ENCODE assay signal across 28 cellular contexts in genomic region chr4:126856906-126857305, GRCh38.
DNase-seq lines count a peak whose midpoint lies in the region; ATAC-seq, FAIRE-seq and TF ChIP-seq lines count a peak whose summit lies in the region.
"Had no signal": no experiment of that assay in that cellular context is flagged by ENCODE, and none has a peak within 500 bp of the region (broad histone marks: within the 10 kb centered on the region; RNA-seq: fewer than 3 reads in every experiment).

No MANE protein-coding gene starts in this region.

- ATAC-seq in SK-N-SH treated with all-trans-retinoic acid at 6 μM for 48 hours: no peak
- ATAC-seq: GM12878 had no signal

- DNase-seq in SK-N-SH: no peak
- peak; percentile 34 for DNase-seq in bronchial epithelial cell (ENCODE audit: low read depth)
- DNase-seq in iris pigment epithelial cell (ENCODE audit: low read depth): peak; percentile 9
- DNase-seq in smooth muscle cell (lab: John Stamatoyannopoulos, UW; ENCODE audit: unreplicated experiment): no peak
- DNase-seq in NCI-H1048 (lab: John Stamatoyannopoulos, UW): no peak
- no peak for DNase-seq in progenitor cell of endocrine pancreas (ENCODE audit: low spot score, unreplicated experiment)
- no peak for DNase-seq in epidermal melanocyte (ENCODE audit: insufficient read length, low spot score)
- DNase-seq: ACHN; BE2C; C1 segment of cervical spinal cord; CD4-positive, alpha-beta memory T cell; CD4-positive, CD25-positive, alpha-beta regulatory T cell; CD8-positive, alpha-beta memory T cell; COR-L47; DMS 273 treated with DMSO at 0.1 percent for 48 hours; DMS153; DMS53; DMS79; DND-41; EL; GDM1 had no signal

- H3K27ac ChIP-seq in SK-N-SH (ENCODE audit: low read depth in 2 of 2, low read length in 1 of 2) (no peak overlapping the region; a peak in 1 of 4 replicates), smooth muscle cell (ENCODE audit: low read depth) (no peak overlapping the region)
- H3K27ac ChIP-seq: 22Rv1, BLaER1 had no signal

- H3K9me3 Mint-ChIP-seq in progenitor cell of endocrine pancreas (ENCODE audit: low read depth): no peaks in the 10 kb centered on the region

- TF ChIP-seq EP300 in SK-N-SH (IDR thresholded peaks at IDR 0.05; ENCODE audit: borderline replicate concordance in 1 of 2, low read depth in 1 of 2, low read length in 1 of 2): no peak

- CTCF ChIA-PET in SK-N-SH (lab: Yijun Ruan, JAX): no interaction called here

- H3K27me3 ChIP-seq in SK-N-SH (ENCODE audit: insufficient read depth) (no peaks in the 10 kb centered on the region), bronchial epithelial cell (ENCODE audit: control insufficient read depth, insufficient read depth, low read length) (no peaks in the 10 kb centered on the region), smooth muscle cell (ENCODE audit: low read depth) (no peaks in the 10 kb centered on the region)
- H3K27me3 ChIP-seq: BE2C, BLaER1 had no signal

- H3K27ac Mint-ChIP-seq in progenitor cell of endocrine pancreas: no peak overlapping the region
- H3K27ac Mint-ChIP-seq: CD14-positive monocyte; CD4-positive, alpha-beta memory T cell; CD4-positive, CD25-positive, alpha-beta regulatory T cell; CD8-positive, alpha-beta memory T cell had no signal

- no peaks in the 10 kb centered on the region for H3K27me3 Mint-ChIP-seq in progenitor cell of endocrine pancreas
- H3K27me3 Mint-ChIP-seq: CD4-positive, alpha-beta memory T cell; CD4-positive, CD25-positive, alpha-beta regulatory T cell; CD8-positive, alpha-beta memory T cell had no signal

- H3K4me3 ChIP-seq in SK-N-SH (ENCODE audit: low read depth in 2 of 2, low read length in 1 of 2): no peak overlapping the region
- H3K4me3 ChIP-seq in bronchial epithelial cell (ENCODE audit: low read depth, low read length): no peak overlapping the region
- H3K4me3 ChIP-seq in smooth muscle cell: no peak overlapping the region
- H3K4me3 ChIP-seq: BLaER1, GM12878 had no signal

- no peak for TF ChIP-seq RAD21 in SK-N-SH (IDR thresholded peaks at IDR 0.05; ENCODE audit: low read length)

- WGBS in SK-N-SH (ENCODE audit: low lambda C conversion rate): 45% methylated on average over 3 of the region's 3 CpGs
- WGBS in smooth muscle cell (ENCODE audit: low lambda C conversion rate): 61% methylated on average over 3 of the region's 3 CpGs

- no peak overlapping the region for H3K4me2 ChIP-seq in SK-N-SH
- peak overlapping the region; percentile 2 for H3K4me2 ChIP-seq in smooth muscle cell
- H3K4me2 ChIP-seq: BLaER1 had no signal

- no peaks in the 10 kb centered on the region for H3K36me3 Mint-ChIP-seq in progenitor cell of endocrine pancreas (ENCODE audit: insufficient read depth)
- H3K36me3 Mint-ChIP-seq: CD14-positive monocyte; CD4-positive, alpha-beta memory T cell; CD4-positive, CD25-positive, alpha-beta regulatory T cell; CD8-positive, alpha-beta memory T cell had no signal

- H3K9me3 ChIP-seq in SK-N-SH (no peaks in the 10 kb centered on the region), smooth muscle cell (replicated peaks; ENCODE audit: low read depth) (no peaks in the 10 kb centered on the region)
- H3K9me3 ChIP-seq: BE2C, BLaER1 had no signal

- TF ChIP-seq CTCF in SK-N-SH (IDR thresholded peaks at IDR 0.05) (no peak), bronchial epithelial cell (IDR thresholded peaks at IDR 0.05; ENCODE audit: insufficient read depth, low read length, severe bottlenecking) (no peak), smooth muscle cell (IDR thresholded peaks at IDR 0.05; ENCODE audit: borderline replicate concordance, insufficient read depth, poor library complexity, severe bottlenecking) (no peak), progenitor cell of endocrine pancreas (IDR thresholded peaks at IDR 0.05; ENCODE audit: unreplicated experiment) (no peak)

- no peak overlapping the region for H3K9ac ChIP-seq in SK-N-SH
- no peak overlapping the region for H3K9ac ChIP-seq in smooth muscle cell (ENCODE audit: low read depth)
- H3K9ac ChIP-seq: BLaER1 had no signal

- no peak for FAIRE-seq in bronchial epithelial cell (lab: Jason Lieb, UNC)
- FAIRE-seq: GM12878, GM12892, GM18507 had no signal

- H3K36me3 ChIP-seq in SK-N-SH (replicated peaks in 1 of 2; ENCODE audit: control insufficient read depth in 1 of 2, insufficient read depth in 2 of 2, low read length in 1 of 2): no peaks in the 10 kb centered on the region
- H3K36me3 ChIP-seq in bronchial epithelial cell (ENCODE audit: control insufficient read depth, insufficient read depth, low read length): no peaks in the 10 kb centered on the region
- H3K36me3 ChIP-seq in smooth muscle cell (ENCODE audit: low read depth): no peaks in the 10 kb centered on the region
- H3K36me3 ChIP-seq: BE2C, BLaER1 had no signal

- H3K4me3 Mint-ChIP-seq in progenitor cell of endocrine pancreas (ENCODE audit: low read depth): no peak overlapping the region
- H3K4me3 Mint-ChIP-seq: CD14-positive monocyte; CD4-positive, alpha-beta memory T cell; CD4-positive, CD25-positive, alpha-beta regulatory T cell; CD8-positive, alpha-beta memory T cell had no signal

- H3K4me1 ChIP-seq in SK-N-SH (ENCODE audit: control insufficient read depth in 1 of 2, insufficient read depth in 2 of 2, low read depth in 1 of 2, low read length in 1 of 2) (no peaks in the 10 kb centered on the region), smooth muscle cell (ENCODE audit: low read depth) (no peaks in the 10 kb centered on the region)
- H3K4me1 ChIP-seq: BE2C, BLaER1 had no signal

- peaks cover 7% of the 10 kb centered on the region for H3F3A ChIP-seq in SK-N-SH (replicated peaks; ENCODE audit: insufficient read depth)
- H3F3A ChIP-seq in smooth muscle cell (ENCODE audit: low read depth): no peaks in the 10 kb centered on the region

- H2AFZ ChIP-seq in SK-N-SH (ENCODE audit: low read depth) (0 out of 2 replicates have a peak overlapping the region, but pooled peaks have one; percentile 40), smooth muscle cell (ENCODE audit: low read depth) (no peak overlapping the region)

- POLR2A ChIA-PET in SK-N-SH (lab: Yijun Ruan, JAX): no interaction called here

- H3K4me1 Mint-ChIP-seq in progenitor cell of endocrine pancreas (ENCODE audit: low read depth): no peaks in the 10 kb centered on the region
- H3K4me1 Mint-ChIP-seq: CD14-positive monocyte; CD4-positive, alpha-beta memory T cell; CD4-positive, CD25-positive, alpha-beta regulatory T cell; CD8-positive, alpha-beta memory T cell had no signal

- no peaks in the 10 kb centered on the region for H3K79me2 ChIP-seq in SK-N-SH (ENCODE audit: insufficient read depth)
- no peaks in the 10 kb centered on the region for H3K79me2 ChIP-seq in smooth muscle cell (ENCODE audit: low read depth)

- H3K9me2 ChIP-seq in SK-N-SH: no peaks in the 10 kb centered on the region

- no peaks in the 10 kb centered on the region for H4K20me1 ChIP-seq in SK-N-SH (ENCODE audit: insufficient read depth)
- no peaks in the 10 kb centered on the region for H4K20me1 ChIP-seq in smooth muscle cell (ENCODE audit: low read depth)
- H4K20me1 ChIP-seq: BLaER1 had no signal

TF ChIP-seq in SK-N-SH, 30 proteins besides CTCF, POLR2A, EP300 and RAD21 (continues in another document):
- TF ChIP-seq TCF12 (IDR thresholded peaks at IDR 0.05): no peak
- TF ChIP-seq FOSL2 (IDR thresholded peaks at IDR 0.05; ENCODE audit: borderline replicate concordance, low read depth): no peak
- no peak for TF ChIP-seq NRF1 (IDR thresholded peaks at IDR 0.05; ENCODE audit: low read depth, low read length)
- TF ChIP-seq USF2 (IDR thresholded peaks at IDR 0.05; ENCODE audit: borderline replicate concordance, low read depth, low read length): no peak
- no peak for TF ChIP-seq GATA2 (CRISPR knock-in tag; IDR thresholded peaks at IDR 0.05)
- no peak for TF ChIP-seq MXI1 (IDR thresholded peaks at IDR 0.05; ENCODE audit: low read depth, low read length)

TF ChIP-seq in SK-N-SH treated with all-trans-retinoic acid at 6 μM for 48 hours, 23 proteins besides CTCF, POLR2A, EP300 and RAD21 (continues in another document):
- TF ChIP-seq, protein P1, sequence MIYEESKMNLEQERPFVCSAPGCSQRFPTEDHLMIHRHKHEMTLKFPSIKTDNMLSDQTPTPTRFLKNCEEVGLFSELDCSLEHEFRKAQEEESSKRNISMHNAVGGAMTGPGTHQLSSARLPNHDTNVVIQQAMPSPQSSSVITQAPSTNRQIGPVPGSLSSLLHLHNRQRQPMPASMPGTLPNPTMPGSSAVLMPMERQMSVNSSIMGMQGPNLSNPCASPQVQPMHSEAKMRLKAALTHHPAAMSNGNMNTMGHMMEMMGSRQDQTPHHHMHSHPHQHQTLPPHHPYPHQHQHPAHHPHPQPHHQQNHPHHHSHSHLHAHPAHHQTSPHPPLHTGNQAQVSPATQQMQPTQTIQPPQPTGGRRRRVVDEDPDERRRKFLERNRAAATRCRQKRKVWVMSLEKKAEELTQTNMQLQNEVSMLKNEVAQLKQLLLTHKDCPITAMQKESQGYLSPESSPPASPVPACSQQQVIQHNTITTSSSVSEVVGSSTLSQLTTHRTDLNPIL (CRISPR knock-in tag; IDR thresholded peaks at IDR 0.05; ENCODE audit: low read depth): no peak
- TF ChIP-seq ESRRG (CRISPR knock-in tag; IDR thresholded peaks at IDR 0.05): no peak
- TF ChIP-seq ZNF70 (CRISPR knock-in tag; IDR thresholded peaks at IDR 0.05): no peak
- TF ChIP-seq ARNTL (CRISPR knock-in tag; IDR thresholded peaks at IDR 0.05; ENCODE audit: borderline replicate concordance, low read depth): no peak
- no peak for TF ChIP-seq PPARA (CRISPR knock-in tag; IDR thresholded peaks at IDR 0.05; ENCODE audit: borderline replicate concordance)
- no peak for TF ChIP-seq TOX (CRISPR knock-in tag; IDR thresholded peaks at IDR 0.05; ENCODE audit: borderline replicate concordance)
- no peak for TF ChIP-seq ZFP30 (CRISPR knock-in tag; IDR thresholded peaks at IDR 0.05)
- TF ChIP-seq, protein P2, sequence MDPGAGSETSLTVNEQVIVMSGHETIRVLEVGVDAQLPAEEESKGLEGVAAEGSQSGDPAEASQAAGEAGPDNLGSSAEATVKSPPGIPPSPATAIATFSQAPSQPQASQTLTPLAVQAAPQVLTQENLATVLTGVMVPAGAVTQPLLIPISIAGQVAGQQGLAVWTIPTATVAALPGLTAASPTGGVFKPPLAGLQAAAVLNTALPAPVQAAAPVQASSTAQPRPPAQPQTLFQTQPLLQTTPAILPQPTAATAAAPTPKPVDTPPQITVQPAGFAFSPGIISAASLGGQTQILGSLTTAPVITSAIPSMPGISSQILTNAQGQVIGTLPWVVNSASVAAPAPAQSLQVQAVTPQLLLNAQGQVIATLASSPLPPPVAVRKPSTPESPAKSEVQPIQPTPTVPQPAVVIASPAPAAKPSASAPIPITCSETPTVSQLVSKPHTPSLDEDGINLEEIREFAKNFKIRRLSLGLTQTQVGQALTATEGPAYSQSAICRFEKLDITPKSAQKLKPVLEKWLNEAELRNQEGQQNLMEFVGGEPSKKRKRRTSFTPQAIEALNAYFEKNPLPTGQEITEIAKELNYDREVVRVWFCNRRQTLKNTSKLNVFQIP (CRISPR knock-in tag; IDR thresholded peaks at IDR 0.05; ENCODE audit: borderline replicate concordance, low read depth): no peak
- TF ChIP-seq ZC3H10 (CRISPR knock-in tag; IDR thresholded peaks at IDR 0.05): no peak
- no peak for TF ChIP-seq CSDC2 (CRISPR knock-in tag; IDR thresholded peaks at IDR 0.05)
- no peak for TF ChIP-seq OSR1 (CRISPR knock-in tag; IDR thresholded peaks at IDR 0.05)

Comparison
In these comparisons a context has a peak if more than half of its experiments do, and no peak if none do; other contexts are left out.
1. DNase-seq: peak in bronchial epithelial cell (single experiment) and iris pigment epithelial cell (single experiment); none in SK-N-SH (single experiment), smooth muscle cell (single experiment), NCI-H1048 (single experiment), progenitor cell of endocrine pancreas (single experiment) and epidermal melanocyte (single experiment).